1 cellular context compared by ENCODE assay signal in the genomic region with DNA sequence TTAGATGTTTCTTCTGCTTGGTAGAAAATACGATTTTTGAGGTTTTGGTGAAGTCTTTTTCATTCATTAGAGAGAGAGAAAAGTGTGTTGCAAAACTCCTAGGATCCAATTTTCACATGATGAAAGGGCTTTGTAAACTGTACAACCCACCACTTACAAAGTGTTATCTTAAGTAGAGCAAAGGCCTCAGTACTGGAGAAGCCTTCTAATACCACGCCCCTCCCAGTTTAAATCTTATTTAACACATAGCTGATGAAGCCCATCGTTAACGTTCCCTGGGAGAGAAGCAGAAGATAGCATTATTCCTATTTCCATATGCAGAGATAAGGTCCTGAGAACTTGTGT.
TF ChIP-seq lines count a peak whose summit lies in the region.

No MANE protein-coding gene starts in this region.

TF ChIP-seq in WTC11, 78 proteins besides CTCF, POLR2A, EP300 and RAD21 (continued from another document):
- TF ChIP-seq, protein P1, sequence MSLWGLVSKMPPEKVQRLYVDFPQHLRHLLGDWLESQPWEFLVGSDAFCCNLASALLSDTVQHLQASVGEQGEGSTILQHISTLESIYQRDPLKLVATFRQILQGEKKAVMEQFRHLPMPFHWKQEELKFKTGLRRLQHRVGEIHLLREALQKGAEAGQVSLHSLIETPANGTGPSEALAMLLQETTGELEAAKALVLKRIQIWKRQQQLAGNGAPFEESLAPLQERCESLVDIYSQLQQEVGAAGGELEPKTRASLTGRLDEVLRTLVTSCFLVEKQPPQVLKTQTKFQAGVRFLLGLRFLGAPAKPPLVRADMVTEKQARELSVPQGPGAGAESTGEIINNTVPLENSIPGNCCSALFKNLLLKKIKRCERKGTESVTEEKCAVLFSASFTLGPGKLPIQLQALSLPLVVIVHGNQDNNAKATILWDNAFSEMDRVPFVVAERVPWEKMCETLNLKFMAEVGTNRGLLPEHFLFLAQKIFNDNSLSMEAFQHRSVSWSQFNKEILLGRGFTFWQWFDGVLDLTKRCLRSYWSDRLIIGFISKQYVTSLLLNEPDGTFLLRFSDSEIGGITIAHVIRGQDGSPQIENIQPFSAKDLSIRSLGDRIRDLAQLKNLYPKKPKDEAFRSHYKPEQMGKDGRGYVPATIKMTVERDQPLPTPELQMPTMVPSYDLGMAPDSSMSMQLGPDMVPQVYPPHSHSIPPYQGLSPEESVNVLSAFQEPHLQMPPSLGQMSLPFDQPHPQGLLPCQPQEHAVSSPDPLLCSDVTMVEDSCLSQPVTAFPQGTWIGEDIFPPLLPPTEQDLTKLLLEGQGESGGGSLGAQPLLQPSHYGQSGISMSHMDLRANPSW (CRISPR knock-in tag; conservative IDR thresholded peaks at IDR 0.05; ENCODE audit: low read depth): no peak
- TF ChIP-seq ZNF423 (CRISPR knock-in tag; IDR thresholded peaks at IDR 0.05): no peak
- TF ChIP-seq SP1 (CRISPR knock-in tag; conservative IDR thresholded peaks at IDR 0.05): no peak
- TF ChIP-seq, protein P2, sequence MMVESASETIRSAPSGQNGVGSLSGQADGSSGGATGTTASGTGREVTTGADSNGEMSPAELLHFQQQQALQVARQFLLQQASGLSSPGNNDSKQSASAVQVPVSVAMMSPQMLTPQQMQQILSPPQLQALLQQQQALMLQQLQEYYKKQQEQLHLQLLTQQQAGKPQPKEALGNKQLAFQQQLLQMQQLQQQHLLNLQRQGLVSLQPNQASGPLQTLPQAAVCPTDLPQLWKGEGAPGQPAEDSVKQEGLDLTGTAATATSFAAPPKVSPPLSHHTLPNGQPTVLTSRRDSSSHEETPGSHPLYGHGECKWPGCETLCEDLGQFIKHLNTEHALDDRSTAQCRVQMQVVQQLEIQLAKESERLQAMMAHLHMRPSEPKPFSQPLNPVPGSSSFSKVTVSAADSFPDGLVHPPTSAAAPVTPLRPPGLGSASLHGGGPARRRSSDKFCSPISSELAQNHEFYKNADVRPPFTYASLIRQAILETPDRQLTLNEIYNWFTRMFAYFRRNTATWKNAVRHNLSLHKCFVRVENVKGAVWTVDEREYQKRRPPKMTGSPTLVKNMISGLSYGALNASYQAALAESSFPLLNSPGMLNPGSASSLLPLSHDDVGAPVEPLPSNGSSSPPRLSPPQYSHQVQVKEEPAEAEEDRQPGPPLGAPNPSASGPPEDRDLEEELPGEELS (CRISPR knock-in tag; IDR thresholded peaks at IDR 0.05): no peak
- TF ChIP-seq TCF7 (CRISPR knock-in tag; IDR thresholded peaks at IDR 0.05; ENCODE audit: low read depth): no peak
- no peak for TF ChIP-seq HMGA2 (CRISPR knock-in tag; IDR thresholded peaks at IDR 0.05)
- TF ChIP-seq, protein P3, sequence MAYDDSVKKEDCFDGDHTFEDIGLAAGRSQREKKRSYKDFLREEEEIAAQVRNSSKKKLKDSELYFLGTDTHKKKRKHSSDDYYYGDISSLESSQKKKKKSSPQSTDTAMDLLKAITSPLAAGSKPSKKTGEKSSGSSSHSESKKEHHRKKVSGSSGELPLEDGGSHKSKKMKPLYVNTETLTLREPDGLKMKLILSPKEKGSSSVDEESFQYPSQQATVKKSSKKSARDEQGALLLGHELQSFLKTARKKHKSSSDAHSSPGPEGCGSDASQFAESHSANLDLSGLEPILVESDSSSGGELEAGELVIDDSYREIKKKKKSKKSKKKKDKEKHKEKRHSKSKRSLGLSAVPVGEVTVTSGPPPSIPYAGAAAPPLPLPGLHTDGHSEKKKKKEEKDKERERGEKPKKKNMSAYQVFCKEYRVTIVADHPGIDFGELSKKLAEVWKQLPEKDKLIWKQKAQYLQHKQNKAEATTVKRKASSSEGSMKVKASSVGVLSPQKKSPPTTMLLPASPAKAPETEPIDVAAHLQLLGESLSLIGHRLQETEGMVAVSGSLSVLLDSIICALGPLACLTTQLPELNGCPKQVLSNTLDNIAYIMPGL (CRISPR knock-in tag; IDR thresholded peaks at IDR 0.05): no peak
- TF ChIP-seq JAZF1 (CRISPR knock-in tag; IDR thresholded peaks at IDR 0.05): no peak
- TF ChIP-seq, protein P4, sequence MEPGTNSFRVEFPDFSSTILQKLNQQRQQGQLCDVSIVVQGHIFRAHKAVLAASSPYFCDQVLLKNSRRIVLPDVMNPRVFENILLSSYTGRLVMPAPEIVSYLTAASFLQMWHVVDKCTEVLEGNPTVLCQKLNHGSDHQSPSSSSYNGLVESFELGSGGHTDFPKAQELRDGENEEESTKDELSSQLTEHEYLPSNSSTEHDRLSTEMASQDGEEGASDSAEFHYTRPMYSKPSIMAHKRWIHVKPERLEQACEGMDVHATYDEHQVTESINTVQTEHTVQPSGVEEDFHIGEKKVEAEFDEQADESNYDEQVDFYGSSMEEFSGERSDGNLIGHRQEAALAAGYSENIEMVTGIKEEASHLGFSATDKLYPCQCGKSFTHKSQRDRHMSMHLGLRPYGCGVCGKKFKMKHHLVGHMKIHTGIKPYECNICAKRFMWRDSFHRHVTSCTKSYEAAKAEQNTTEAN (CRISPR knock-in tag; IDR thresholded peaks at IDR 0.05): no peak
TF ChIP-seq in WTC11: peak in this region for 0.
